In the genomic region with DNA sequence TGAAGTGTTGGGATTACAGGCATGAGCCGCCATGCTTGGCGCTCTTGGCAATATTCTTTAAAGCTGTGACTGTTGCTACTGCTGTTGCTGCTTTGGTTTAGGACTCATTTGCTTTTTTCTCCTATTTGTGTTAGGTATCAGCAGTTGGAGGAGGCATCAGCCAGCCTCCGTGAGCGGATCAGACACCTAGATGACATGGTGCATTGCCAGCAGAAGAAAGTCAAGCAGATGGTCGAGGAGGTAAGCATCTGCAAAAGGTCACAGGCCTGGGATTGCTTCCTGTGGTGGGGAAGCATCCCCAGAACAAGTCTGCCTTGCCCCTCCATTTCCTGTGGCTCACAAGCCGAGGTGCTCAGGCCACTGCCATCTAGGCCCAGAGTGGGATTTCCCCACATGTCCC, we compare ENCODE assay signal across 31 cellular contexts. TPM values are rescaled to one million over a fixed set of nuclear protein-coding genes. Genes with fewer than 3 reads are reported as not detected.
"Had no signal": no experiment of that assay in that cellular context is flagged by ENCODE, and none has a peak within 500 bp of the region (broad histone marks: within the 10 kb centered on the region; RNA-seq: fewer than 3 reads in every experiment).

No MANE protein-coding gene starts in this region.

- ATAC-seq: activated CD4-positive, alpha-beta T cell treated with anti-CD3 and anti-CD28 coated beads for 36 hours; activated CD8-positive, alpha-beta memory T cell treated with anti-CD3 and anti-CD28 coated beads, Interleukin-2, amount 10 ng/mL, durations not matched to agents 7 days and 5 days; activated CD8-positive, alpha-beta T cell treated with anti-CD3 and anti-CD28 coated beads, Interleukin-2, amount 10 ng/mL, durations not matched to agents 7 days and 5 days; activated naive CD8-positive, alpha-beta T cell treated with anti-CD3 and anti-CD28 coated beads, Interleukin-2, amount 50 U/mL, for 24 hours; body of pancreas; gastroesophageal sphincter had no signal

- H3K27me3 ChIP-seq: adrenal gland, body of pancreas, cardiac muscle cell, dorsolateral prefrontal cortex, esophagus squamous epithelium, gastroesophageal sphincter had no signal

- DNase-seq: activated CD4-positive, alpha-beta memory T cell treated with anti-CD3 and anti-CD28 coated beads for 36 hours; activated CD4-positive, alpha-beta T cell treated with anti-CD3 and anti-CD28 coated beads for 36 hours; activated CD4-positive, alpha-beta T cell treated with anti-CD3 and anti-CD28 coated beads, Interleukin-2, amount 10 ng/mL, durations not matched to agents 24 days and 14 days; activated CD4-positive, CD25-positive, alpha-beta regulatory T cell; activated CD4-positive, CD25-positive, alpha-beta regulatory T cell treated with anti-CD3 and anti-CD28 coated beads, Interleukin-2, amount 50 U/mL, for 72 hours; activated CD8-positive, alpha-beta memory T cell treated with anti-CD3 and anti-CD28 coated beads, Interleukin-2, amount 10 ng/mL, durations not matched to agents 7 days and 5 days; activated CD8-positive, alpha-beta memory T cell treated with anti-CD3 and anti-CD28 coated beads, Interleukin-2, amount 50 U/mL, for 4 hours; activated CD8-positive, alpha-beta T cell treated with anti-CD3 and anti-CD28 coated beads, Interleukin-2, amount 10 ng/mL, durations not matched to agents 7 days and 5 days; activated effector memory CD4-positive, alpha-beta T cell treated with anti-CD3 and anti-CD28 coated beads, Interleukin-2, amount 50 U/mL, for 16 hours; activated naive CD4-positive, alpha-beta T cell treated with anti-CD3 and anti-CD28 coated beads for 36 hours; activated naive CD8-positive, alpha-beta T cell treated with anti-CD3 and anti-CD28 coated beads for 36 hours; activated naive CD8-positive, alpha-beta T cell treated with anti-CD3 and anti-CD28 coated beads, Interleukin-2, amount 50 U/mL, for 24 hours; activated T-cell treated with anti-CD3 and anti-CD28 coated beads, Interleukin-2, amount 50 U/mL, for 1 hour; activated T-cell treated with anti-CD3 and anti-CD28 coated beads, Interleukin-2, amount 50 U/mL, for 48 hours; adrenal gland; amygdala; aorta; body of pancreas; dorsolateral prefrontal cortex; effector memory CD4-positive, alpha-beta T cell; endodermal cell; esophagus squamous epithelium; foreskin melanocyte; T-helper 2 cell had no signal

- H3K4me3 ChIP-seq: adrenal gland, body of pancreas, cardiac muscle cell, coronary artery, dorsolateral prefrontal cortex, esophagus squamous epithelium, gastroesophageal sphincter had no signal

- H3K27ac ChIP-seq: adrenal gland, body of pancreas, cardiac muscle cell, coronary artery, dorsolateral prefrontal cortex, esophagus squamous epithelium, gastroesophageal sphincter had no signal

- H3K4me1 ChIP-seq: esophagus squamous epithelium had no signal

- H3K9me3 ChIP-seq: adrenal gland, body of pancreas, esophagus squamous epithelium, gastroesophageal sphincter had no signal

RNA-seq across cellular contexts. Expression of gene MYZAP, which starts 47.6 kb away (rescaled TPM):
- total RNA-seq: activated CD4-positive, alpha-beta T cell treated with anti-CD3 and anti-CD28 coated beads, Interleukin-2, amount 10 ng/mL, durations not matched to agents 24 days and 14 days; activated CD8-positive, alpha-beta memory T cell treated with anti-CD3 and anti-CD28 coated beads for 36 hours; activated CD8-positive, alpha-beta memory T cell treated with anti-CD3 and anti-CD28 coated beads, Interleukin-2, amount 10 ng/mL, durations not matched to agents 7 days and 5 days; activated CD8-positive, alpha-beta T cell treated with anti-CD3 and anti-CD28 coated beads, Interleukin-2, amount 10 ng/mL, durations not matched to agents 7 days and 5 days; activated naive CD8-positive, alpha-beta T cell treated with anti-CD3 and anti-CD28 coated beads for 36 hours; activated T-helper 1 cell treated with anti-CD3 and anti-CD28 coated beads, Interleukin-12 subunit alpha, Interleukin-12 subunit beta, Interleukin-2, Interleukin-4 antibody, amounts not matched to agents 30 ng/mL and 10 ng/mL and 1 ng/mL, durations not matched to agents 14 hours and 24 hours and 36 hours; activated T-helper 2 cell treated with anti-CD3 and anti-CD28 coated beads, Interferon-gamma antibody, Interleukin-2, Interleukin-4, amounts not matched to agents 10 μg/mL and 5 μg/mL and 100 μg/mL, durations not matched to agents 14 hours and 24 hours and 36 hours; T-helper 1 cell treated with Interleukin-12 subunit alpha and Interleukin-12 subunit beta and Interleukin-4 antibody, amounts not matched to agents 30 ng/mL and 1 ng/mL, for 36 hours had no signal
